In genomic region chr12:121110211-121110940, GRCh38 we compare ENCODE assay signal across 8 cellular contexts. TPM values are rescaled to one million over a fixed set of nuclear protein-coding genes. Genes with fewer than 3 reads are reported as not detected.
DNase-seq lines count a peak whose midpoint lies in the region; ATAC-seq and TF ChIP-seq lines count a peak whose summit lies in the region.

No MANE protein-coding gene starts in this region.

- H3K27me3 Mint-ChIP-seq in WTC11 (ENCODE audit: low read depth): no peaks in the 10 kb centered on the region; the same call in 1 of the 2 replicates

- H3K36me3 Mint-ChIP-seq in WTC11: no peaks in the 10 kb centered on the region

- H3K4me3 ChIP-seq in HEK293 (ENCODE audit: low read depth, low read length): no peak overlapping the region

- H3K27ac Mint-ChIP-seq in WTC11: no peak overlapping the region

- H3K36me3 ChIP-seq in HEK293 (ENCODE audit: control insufficient read depth in 2 of 2, insufficient read depth in 1 of 2, low read length in 2 of 2): no peaks in the 10 kb centered on the region

- no peaks in the 10 kb centered on the region for H3K9me3 ChIP-seq in HEK293 (ENCODE audit: control insufficient read depth, insufficient read depth, low read depth, low read length)

- no peak overlapping the region for H3K27ac ChIP-seq in HEK293 (ENCODE audit: extremely low read depth, low read depth, low read length)
- no peak overlapping the region for H3K27ac ChIP-seq in caudate nucleus (ENCODE audit: low read depth, low read length)

- peak; percentile 81 for ATAC-seq in WTC11
- peak; percentile 67 for ATAC-seq in left colon
- ATAC-seq in HG03135 (IDR thresholded peaks at IDR 0.05; ENCODE audit: unreplicated experiment): no peak

- DNase-seq in ELR (ENCODE audit: low read depth): peak; percentile 69
- DNase-seq in NCI-H2029 (lab: John Stamatoyannopoulos, UW): peak; percentile 49
- DNase-seq in WTC11 (ENCODE audit: low spot score): peak; percentile 74
- DNase-seq in caudate nucleus (lab: John Stamatoyannopoulos, UW): peak in 52 of 61 donors; percentile 1 to 73 (median 34)
- peak; percentile 49 to 76 for DNase-seq in left colon
- peak; percentile 51 to 56 for DNase-seq in stimulated activated CD4-positive, alpha-beta T cell treated with anti-CD3 and anti-CD28 coated beads, Interleukin-4, amount 100 ng/mL, for 4 hours

- POLR2A ChIA-PET in HEK293 (lab: Yijun Ruan, JAX) (no interaction called here), WTC11 (lab: Charles Lee) (no interaction called here)

- intact Hi-C loops in left colon (cut with DNase I, micrococcal nuclease): no loop called here

- no peak overlapping the region for H3K4me3 Mint-ChIP-seq in WTC11

- TF ChIP-seq CTCF in HEK293 (tag by site-specific recombination; IDR thresholded peaks at IDR 0.05): peak; percentile 81
- TF ChIP-seq CTCF in WTC11 (IDR thresholded peaks at IDR 0.05): peak; percentile 93

- H3K4me1 Mint-ChIP-seq in WTC11: no peaks in the 10 kb centered on the region

- CTCF ChIA-PET in HEK293 (lab: Yijun Ruan, JAX) (interaction anchor here (0.6 to 2.9 kb wide), 19 partner anchors 9 to 882 kb away, joined by 3 to 24 read pairs (median 4); no protein-coding TSS in a partner anchor), WTC11 (lab: Charles Lee) (interaction anchor here (0.9 to 1.4 kb wide), 3 partner anchors 9 to 121 kb away, joined by 3 to 7 read pairs (median 3); no protein-coding TSS in a partner anchor)

- no peaks in the 10 kb centered on the region for H3K9me3 Mint-ChIP-seq in WTC11

- no peaks in the 10 kb centered on the region for H3K4me1 ChIP-seq in HEK293 (ENCODE audit: control insufficient read depth, insufficient read depth, low read length)

TF ChIP-seq in HEK293, 187 proteins besides CTCF, POLR2A, EP300 and RAD21 (continues in another document):
- peak; percentile 50; the same call in 1 of the 2 replicates for TF ChIP-seq ZEB2 (tag by site-specific recombination; IDR thresholded peaks at IDR 0.05)
- no peak for TF ChIP-seq ZNF664 (tag by site-specific recombination; IDR thresholded peaks at IDR 0.05)
- no peak for TF ChIP-seq ZFP69B (tag by site-specific recombination; IDR thresholded peaks at IDR 0.05)
- TF ChIP-seq ZNF335 (tag by site-specific recombination; conservative IDR thresholded peaks at IDR 0.05): peak; percentile 46; the same call in 1 of the 2 replicates
- TF ChIP-seq, protein P1, sequence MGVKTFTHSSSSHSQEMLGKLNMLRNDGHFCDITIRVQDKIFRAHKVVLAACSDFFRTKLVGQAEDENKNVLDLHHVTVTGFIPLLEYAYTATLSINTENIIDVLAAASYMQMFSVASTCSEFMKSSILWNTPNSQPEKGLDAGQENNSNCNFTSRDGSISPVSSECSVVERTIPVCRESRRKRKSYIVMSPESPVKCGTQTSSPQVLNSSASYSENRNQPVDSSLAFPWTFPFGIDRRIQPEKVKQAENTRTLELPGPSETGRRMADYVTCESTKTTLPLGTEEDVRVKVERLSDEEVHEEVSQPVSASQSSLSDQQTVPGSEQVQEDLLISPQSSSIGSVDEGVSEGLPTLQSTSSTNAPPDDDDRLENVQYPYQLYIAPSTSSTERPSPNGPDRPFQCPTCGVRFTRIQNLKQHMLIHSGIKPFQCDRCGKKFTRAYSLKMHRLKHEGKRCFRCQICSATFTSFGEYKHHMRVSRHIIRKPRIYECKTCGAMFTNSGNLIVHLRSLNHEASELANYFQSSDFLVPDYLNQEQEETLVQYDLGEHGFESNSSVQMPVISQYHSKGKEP (tag by site-specific recombination; IDR thresholded peaks at IDR 0.05): no peak
- TF ChIP-seq SP7 (tag by site-specific recombination; IDR thresholded peaks at IDR 0.05): peak; percentile 75
- TF ChIP-seq ZNF585B (tag by site-specific recombination; IDR thresholded peaks at IDR 0.05): no peak
- TF ChIP-seq ZBTB49 (tag by site-specific recombination; IDR thresholded peaks at IDR 0.05; ENCODE audit: low read depth): no peak
- no peak for TF ChIP-seq SP2 (tag by site-specific recombination; IDR thresholded peaks at IDR 0.05)
- TF ChIP-seq ZNF292 (tag by site-specific recombination; IDR thresholded peaks at IDR 0.05; ENCODE audit: borderline replicate concordance, low read depth): no peak
- TF ChIP-seq ZNF433 (tag by site-specific recombination; IDR thresholded peaks at IDR 0.05; ENCODE audit: low read depth): no peak
- no peak for TF ChIP-seq ZNF544 (tag by site-specific recombination; IDR thresholded peaks at IDR 0.05)
- no peak for TF ChIP-seq KLF1 (tag by site-specific recombination; IDR thresholded peaks at IDR 0.05)
- TF ChIP-seq OSR2 (tag by site-specific recombination; IDR thresholded peaks at IDR 0.05): no peak
- no peak for TF ChIP-seq ZXDB (tag by site-specific recombination; IDR thresholded peaks at IDR 0.05)
- TF ChIP-seq ZNF311 (tag by site-specific recombination; IDR thresholded peaks at IDR 0.05; ENCODE audit: borderline replicate concordance): no peak

TF ChIP-seq in WTC11, 78 proteins besides CTCF, POLR2A, EP300 and RAD21:
- TF ChIP-seq, protein P2, sequence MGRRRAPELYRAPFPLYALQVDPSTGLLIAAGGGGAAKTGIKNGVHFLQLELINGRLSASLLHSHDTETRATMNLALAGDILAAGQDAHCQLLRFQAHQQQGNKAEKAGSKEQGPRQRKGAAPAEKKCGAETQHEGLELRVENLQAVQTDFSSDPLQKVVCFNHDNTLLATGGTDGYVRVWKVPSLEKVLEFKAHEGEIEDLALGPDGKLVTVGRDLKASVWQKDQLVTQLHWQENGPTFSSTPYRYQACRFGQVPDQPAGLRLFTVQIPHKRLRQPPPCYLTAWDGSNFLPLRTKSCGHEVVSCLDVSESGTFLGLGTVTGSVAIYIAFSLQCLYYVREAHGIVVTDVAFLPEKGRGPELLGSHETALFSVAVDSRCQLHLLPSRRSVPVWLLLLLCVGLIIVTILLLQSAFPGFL (CRISPR knock-in tag; IDR thresholded peaks at IDR 0.05; ENCODE audit: borderline replicate concordance): no peak
- TF ChIP-seq ELF4 (CRISPR knock-in tag; IDR thresholded peaks at IDR 0.05; ENCODE audit: low read depth) (no peak), NFYB (CRISPR knock-in tag; conservative IDR thresholded peaks at IDR 0.05; ENCODE audit: low read depth) (no peak), RELA (CRISPR knock-in tag; IDR thresholded peaks at IDR 0.05; ENCODE audit: borderline replicate concordance) (no peak), NR2C2 (CRISPR knock-in tag; IDR thresholded peaks at IDR 0.05) (no peak), TCF7 (CRISPR knock-in tag; IDR thresholded peaks at IDR 0.05; ENCODE audit: low read depth) (no peak), MYBL2 (CRISPR knock-in tag; IDR thresholded peaks at IDR 0.05) (no peak)

RNA-seq across cellular contexts. Expression of gene P2RX7, which starts 22.3 kb away (rescaled TPM):
- total RNA-seq in WTC11 (2021): 0.21 to 0.55 TPM (median 0.55 TPM) in 3 replicates
- total RNA-seq in left colon: 1 to 10 TPM in 1 of 2 donors, under 1 TPM in 1; 0.46 to 2.4 TPM
